ENCODE assay signal across 8 cellular contexts in the genomic region with DNA sequence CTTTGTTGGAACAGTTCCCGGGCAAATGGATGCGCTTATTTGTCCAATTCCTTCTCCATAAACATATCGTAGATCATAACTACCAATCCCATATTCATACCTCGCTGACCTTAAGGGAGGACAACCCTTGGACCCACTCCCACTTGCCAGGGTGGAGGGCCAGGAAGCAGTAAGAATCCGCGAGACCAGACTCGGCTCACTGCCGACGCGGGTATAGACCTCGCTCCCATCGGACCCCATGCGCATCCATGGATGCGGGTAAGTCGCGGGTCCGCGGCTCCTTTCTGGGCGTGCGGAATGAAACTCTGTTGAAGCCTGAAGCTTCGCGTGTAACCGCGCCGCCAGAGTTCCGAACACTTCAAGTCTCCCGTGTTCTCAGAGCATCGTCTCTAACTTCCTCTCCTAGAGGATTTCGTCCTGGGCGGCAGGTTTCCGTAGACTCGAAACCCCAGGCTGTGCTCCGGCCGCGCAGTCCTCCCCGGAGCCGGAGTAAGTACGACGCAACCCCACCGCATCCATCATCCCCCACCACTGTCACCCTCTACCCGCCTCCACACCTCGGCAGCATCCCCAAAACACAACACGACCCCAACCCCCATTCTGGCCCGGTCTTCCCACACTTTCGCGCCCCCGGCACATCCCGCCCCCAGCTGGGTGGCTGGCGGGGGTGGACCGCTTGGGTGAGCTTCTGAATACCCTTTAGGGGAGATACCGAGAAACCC. TPM values are rescaled to one million over a fixed set of nuclear protein-coding genes. Genes with fewer than 3 reads are reported as not detected.
DNase-seq lines count a peak whose midpoint lies in the region; ATAC-seq and TF ChIP-seq lines count a peak whose summit lies in the region.

No MANE protein-coding gene starts in this region.

- H3K4me3 ChIP-seq in Caco-2 (ENCODE audit: low read depth, low read length) (peak overlapping the region; percentile 44), thyroid gland (replicated peaks in 1 of 3) (peak overlapping the region in 1 of 3 donors; percentile 3)

- POLR2A ChIA-PET in Caco-2 (lab: Charles Lee): no interaction called here

- H3K36me3 Mint-ChIP-seq in Caco-2 (ENCODE audit: insufficient read depth, unreplicated experiment) (no peaks in the 10 kb centered on the region), nephron (ENCODE audit: low read depth) (no peaks in the 10 kb centered on the region)

- intact Hi-C loops in Caco-2 (cut with micrococcal nuclease; ENCODE audit: unreplicated experiment) (no loop called here), thyroid gland (cut with DNase I) (no loop called here)

- TF ChIP-seq CTCF in Caco-2 (IDR thresholded peaks at IDR 0.05; ENCODE audit: insufficient read depth in 1 of 2, low read depth in 1 of 2, low read length in 1 of 2, severe bottlenecking in 1 of 2, unreplicated experiment in 1 of 2) (no peak), nephron (IDR thresholded peaks at IDR 0.05; ENCODE audit: unreplicated experiment in 3 of 3) (no peak), thyroid gland (IDR thresholded peaks at IDR 0.05) (no peak)

- H3K36me3 ChIP-seq in Caco-2 (ENCODE audit: control insufficient read depth, insufficient read depth, low read length) (no peaks in the 10 kb centered on the region), thyroid gland (no peaks in the 10 kb centered on the region)

- H3K4me3 Mint-ChIP-seq in Caco-2 (ENCODE audit: unreplicated experiment): peak overlapping the region; percentile 80
- peak overlapping the region; percentile 92 to 96 (median 96) for H3K4me3 Mint-ChIP-seq in nephron

- H3K4me1 Mint-ChIP-seq in Caco-2 (ENCODE audit: low read depth, unreplicated experiment) (peaks cover 6% of the 10 kb centered on the region), nephron (peaks cover 21% of the 10 kb centered on the region)

- no peaks in the 10 kb centered on the region for H3K9me3 ChIP-seq in Caco-2
- H3K9me3 ChIP-seq in thyroid gland: no peaks in the 10 kb centered on the region

- DNase-seq in Caco-2: peak; percentile 5 to 26
- peak; percentile 11 for DNase-seq in LoVo (ENCODE audit: low spot score)
- DNase-seq in epithelial cell of prostate (ENCODE audit: low read depth, low spot score): no peak
- no peak for DNase-seq in thyroid gland

- no peak for TF ChIP-seq POLR2A in thyroid gland (IDR thresholded peaks at IDR 0.05)

- WGBS in thyroid gland, 2 donors: 2 to 3% methylated on average over 18 to 51 of the region's 51 CpGs

- H3K9me3 Mint-ChIP-seq in Caco-2 (ENCODE audit: unreplicated experiment): no peaks in the 10 kb centered on the region
- peaks cover 6% of the 10 kb centered on the region for H3K9me3 Mint-ChIP-seq in nephron

- H3K27ac Mint-ChIP-seq in Caco-2 (ENCODE audit: unreplicated experiment) (peak overlapping the region; percentile 76), nephron (peak overlapping the region; percentile 88 to 96 (median 89))

- H3K4me1 ChIP-seq in Caco-2: 0 out of 2 replicates have a peak, but pooled peaks cover 4% of the 10 kb centered on the region
- peaks cover 15 to 23% of the 10 kb centered on the region in 2 donors for H3K4me1 ChIP-seq in thyroid gland

- H3K27ac ChIP-seq in epithelial cell of prostate: peak overlapping the region; percentile 94
- H3K27ac ChIP-seq in thyroid gland: no peak overlapping the region

- BruUV-seq in Caco-2 (replicated peaks; lab: Mats Ljungman, UMichigan): TSS peak; percentile 47

- ATAC-seq in GM19455 (IDR thresholded peaks at IDR 0.05; ENCODE audit: unreplicated experiment) (no peak), GM18502 (IDR thresholded peaks at IDR 0.05; ENCODE audit: poor library complexity, unreplicated experiment) (no peak), GM19397 (IDR thresholded peaks at IDR 0.05; ENCODE audit: unreplicated experiment) (no peak)

- CTCF ChIA-PET in Caco-2 (lab: Charles Lee): interaction anchor here (0.5 kb wide), 1 partner anchor 388 kb away, joined by 4 read pairs; no protein-coding TSS in a partner anchor

- H3K27me3 ChIP-seq in Caco-2 (replicated peaks; ENCODE audit: control insufficient read depth, insufficient read depth, low read length): no peaks in the 10 kb centered on the region
- peaks cover 25% of the 10 kb centered on the region for H3K27me3 ChIP-seq in thyroid gland

- H3K27me3 Mint-ChIP-seq in Caco-2 (ENCODE audit: insufficient read depth, unreplicated experiment) (peaks cover 5% of the 10 kb centered on the region), nephron (ENCODE audit: low read depth) (peaks cover 78% of the 10 kb centered on the region)

RNA-seq across cellular contexts. Expression of gene DSC3, which starts 1.0 kb away (rescaled TPM):
- total RNA-seq in Caco-2 (2022): 4.5 and 6.8 TPM in 2 replicates
- 1 to 10 TPM in 1 of 4 donors, under 1 TPM in 2, not detected in 1; 0.15 to 1.5 (median 0.33) TPM for total RNA-seq in thyroid gland

Comparison
In these comparisons a context has a peak if more than half of its experiments do, and no peak if none do; other contexts are left out.
1. DNase-seq: peak in Caco-2 (2 of 2) and LoVo (single experiment); none in epithelial cell of prostate (single experiment) and thyroid gland (0 of 2).